ENCODE assay signal across 8 cellular contexts in genomic region chr12:110698171-110698902, GRCh38. TPM values are rescaled to one million over a fixed set of nuclear protein-coding genes. Genes with fewer than 3 reads are reported as not detected.
DNase-seq lines count a peak whose midpoint lies in the region; ATAC-seq, FAIRE-seq and TF ChIP-seq lines count a peak whose summit lies in the region.

No MANE protein-coding gene starts in this region.

- POLR2A ChIA-PET in A549 (lab: Yijun Ruan, JAX), result no interaction called here
- POLR2A ChIA-PET in activated CD4-positive, alpha-beta memory T cell treated with anti-CD3 and anti-CD28 coated beads for 36 hours (lab: Charles Lee), result no interaction called here

- H3K9me3 ChIP-seq in A549 (no peaks in the 10 kb centered on the region), mesodermal cell (ENCODE audit: control insufficient read depth, low read length) (no peaks in the 10 kb centered on the region)

- no peaks in the 10 kb centered on the region for H3K36me3 Mint-ChIP-seq in activated CD4-positive, alpha-beta memory T cell treated with anti-CD3 and anti-CD28 coated beads for 36 hours

- TF ChIP-seq RAD21 in A549 (conservative IDR thresholded peaks at IDR 0.05 in 1 of 2, IDR thresholded peaks at IDR 0.05 in 1 of 2), result peak; percentile 63 to 73; a peak in 4 of 5 replicates

- TF ChIP-seq EP300 in A549 (IDR thresholded peaks at IDR 0.05), result no peak

- intact Hi-C loops in activated CD4-positive, alpha-beta memory T cell treated with anti-CD3 and anti-CD28 coated beads for 36 hours (cut with micrococcal nuclease), result loop anchor here (1.0 to 5.0 kb wide), 4 partner anchors 79 to 246 kb away; partner anchors contain the start of gene ARPC3

- FAIRE-seq in A549 (lab: Jason Lieb, UNC), result no peak

- H3K4me2 ChIP-seq in A549, result peak overlapping the region; percentile 65

- H3K4me1 Mint-ChIP-seq in activated CD4-positive, alpha-beta memory T cell treated with anti-CD3 and anti-CD28 coated beads for 36 hours (ENCODE audit: low read depth), result peaks cover 5% of the 10 kb centered on the region

- 34% methylated on average over 20 of the region's 20 CpGs for WGBS in A549 (ENCODE audit: missing lambda C conversion rate)
- 39 to 62% methylated on average over 9 to 17 of the region's 20 CpGs for WGBS in mesodermal cell (ENCODE audit: insufficient coverage in 2 of 2), 2 experiments

- no peak overlapping the region for H3K27ac Mint-ChIP-seq in activated CD4-positive, alpha-beta memory T cell treated with anti-CD3 and anti-CD28 coated beads for 36 hours

- no peaks in the 10 kb centered on the region for H3K36me3 ChIP-seq in mesodermal cell (ENCODE audit: control insufficient read depth, insufficient read depth, low read length)

- ATAC-seq in A549, result peak; percentile 97 to 99
- peak; percentile 86 for ATAC-seq in GM18502 (IDR thresholded peaks at IDR 0.05; ENCODE audit: poor library complexity, unreplicated experiment)
- peak; percentile 59 for ATAC-seq in HG03064 (IDR thresholded peaks at IDR 0.05; ENCODE audit: low read depth, unreplicated experiment)

- H3K4me3 ChIP-seq in A549 (no peak overlapping the region), mesodermal cell (ENCODE audit: extremely low read depth, insufficient read depth, low read length, poor library complexity, severe bottlenecking) (no peak overlapping the region)

- no peak for TF ChIP-seq POLR2A in A549 (IDR thresholded peaks at IDR 0.05; ENCODE audit: low read length)

- TF ChIP-seq CTCF in A549 (IDR thresholded peaks at IDR 0.05), result peak; percentile 50

- H3K27ac ChIP-seq in A549, result peak overlapping the region; percentile 55 to 76
- H3K27ac ChIP-seq in mesodermal cell (ENCODE audit: low read depth, low read length, severe bottlenecking), result peak overlapping the region; percentile 62

- DNase-seq in A549 (ENCODE audit: low read depth in 1 of 2, low spot score in 1 of 2) (peak; percentile 74 to 94), NCI-H526 (lab: John Stamatoyannopoulos, UW) (peak; percentile 44 to 87)
- peak; percentile 88 for DNase-seq in activated CD4-positive, alpha-beta memory T cell treated with anti-CD3 and anti-CD28 coated beads for 36 hours
- peak; percentile 56 for DNase-seq in effector CD4-positive, alpha-beta T cell
- peak; percentile 71 to 73 for DNase-seq in stimulated activated CD8-positive, alpha-beta memory T cell treated with anti-CD3 and anti-CD28 coated beads, Interleukin-15, amount 100 ng/mL, for 48 hours (ENCODE audit: low read depth in 2 of 2)

- H3K4me3 Mint-ChIP-seq in activated CD4-positive, alpha-beta memory T cell treated with anti-CD3 and anti-CD28 coated beads for 36 hours, result no peak overlapping the region

- H3K4me1 ChIP-seq in A549, result peaks cover 8% of the 10 kb centered on the region
- no peaks in the 10 kb centered on the region for H3K4me1 ChIP-seq in mesodermal cell (ENCODE audit: control insufficient read depth, insufficient read depth, low read length, poor library complexity, severe bottlenecking)

- CTCF ChIA-PET in A549 (lab: Yijun Ruan, JAX), result interaction anchor here (0.6 to 1.3 kb wide), 9 partner anchors 12 to 186 kb away, joined by 3 to 6 read pairs (median 3); no protein-coding TSS in a partner anchor
- CTCF ChIA-PET in activated CD4-positive, alpha-beta memory T cell treated with anti-CD3 and anti-CD28 coated beads for 36 hours (lab: Charles Lee), result interaction anchor here (0.8 to 2.1 kb wide), 10 partner anchors 11 to 248 kb away, joined by 3 to 11 read pairs (median 5); partner anchors contain the start of genes ARPC3, GPN3 and TCTN1

- no peaks in the 10 kb centered on the region for H3K27me3 Mint-ChIP-seq in activated CD4-positive, alpha-beta memory T cell treated with anti-CD3 and anti-CD28 coated beads for 36 hours

- no peaks in the 10 kb centered on the region for H3K9me3 Mint-ChIP-seq in activated CD4-positive, alpha-beta memory T cell treated with anti-CD3 and anti-CD28 coated beads for 36 hours

TF ChIP-seq in A549, 52 proteins besides CTCF, POLR2A, EP300 and RAD21 (continues in another document):
- TF ChIP-seq MAFK (IDR thresholded peaks at IDR 0.05; ENCODE audit: partially characterized antibody) (peak; percentile 60), NR3C1 (IDR thresholded peaks at IDR 0.05) (no peak), E2F6 (IDR thresholded peaks at IDR 0.05; ENCODE audit: borderline replicate concordance, low read depth) (peak; percentile 39; the same call in 1 of the 2 replicates), PBX3 (IDR thresholded peaks at IDR 0.05) (no peak), KDM1A (IDR thresholded peaks at IDR 0.05; ENCODE audit: low read depth) (no peak), ZFP36 (IDR thresholded peaks at IDR 0.05; ENCODE audit: borderline replicate concordance, partially characterized antibody) (peak; percentile 8), SMC3 (IDR thresholded peaks at IDR 0.05) (peak; percentile 59), HOXB5 (CRISPR knock-in tag; IDR thresholded peaks at IDR 0.05) (no peak), KDM5A (IDR thresholded peaks at IDR 0.05) (no peak), ELK1 (IDR thresholded peaks at IDR 0.05; ENCODE audit: low read depth, low read length) (no peak), NFE2L2 (conservative IDR thresholded peaks at IDR 0.05; ENCODE audit: low read length) (0 out of 2 replicates have a peak, but pooled peaks have one; percentile 3), MAX (IDR thresholded peaks at IDR 0.05) (peak; percentile 60)
- TF ChIP-seq, protein P1, sequence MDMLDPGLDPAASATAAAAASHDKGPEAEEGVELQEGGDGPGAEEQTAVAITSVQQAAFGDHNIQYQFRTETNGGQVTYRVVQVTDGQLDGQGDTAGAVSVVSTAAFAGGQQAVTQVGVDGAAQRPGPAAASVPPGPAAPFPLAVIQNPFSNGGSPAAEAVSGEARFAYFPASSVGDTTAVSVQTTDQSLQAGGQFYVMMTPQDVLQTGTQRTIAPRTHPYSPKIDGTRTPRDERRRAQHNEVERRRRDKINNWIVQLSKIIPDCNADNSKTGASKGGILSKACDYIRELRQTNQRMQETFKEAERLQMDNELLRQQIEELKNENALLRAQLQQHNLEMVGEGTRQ (IDR thresholded peaks at IDR 0.05), result peak; percentile 55

RNA-seq across cellular contexts. Expression of gene HVCN1, which starts 9.4 kb away (rescaled TPM):
- polyA plus RNA-seq in A549 (2011; rRNA removed), result 1.1 TPM in 2 replicates
- 0.69 and 0.71 TPM in 2 replicates for polyA plus RNA-seq in A549 (2012; cell fraction: cytosol; rRNA removed)
- 0.40 and 1.2 TPM in 2 replicates for polyA plus RNA-seq in A549 (2012; cell fraction: nucleus; rRNA removed)
- polyA plus RNA-seq in A549 (2017; fragmentation: RNase III; extraction: RNeasy Plus Mini Kit Qiagen cat#74134 plus additional on column Dnase treatment), result 0.20 to 0.46 TPM (median 0.34 TPM) in 3 replicates
- polyA minus RNA-seq in A549 (2011; rRNA and poly(A)+ RNA removed), result 0.62 and 0.73 TPM in 2 replicates
- 1 to 10 TPM; 4.0 to 4.1 TPM for total RNA-seq in activated CD4-positive, alpha-beta memory T cell treated with anti-CD3 and anti-CD28 coated beads for 36 hours
- 14.0 TPM for polyA plus RNA-seq in mesodermal cell (2013, experiment 1 of 2)
- 12.5 TPM for polyA plus RNA-seq in mesodermal cell (2013, experiment 2 of 2)

RNA-seq across cellular contexts. Expression of gene PPP1CC, which starts 44.4 kb away (rescaled TPM):
- polyA plus RNA-seq in A549 (2011; rRNA removed) (210 and 258 TPM in 2 replicates), A549 (2017; fragmentation: RNase III; extraction: RNeasy Plus Mini Kit Qiagen cat#74134 plus additional on column Dnase treatment) (131 to 139 TPM (median 131 TPM) in 3 replicates)
- 82.0 and 86.9 TPM in 2 replicates for polyA plus RNA-seq in A549 (2012; cell fraction: cytosol; rRNA removed)
- 29.5 and 37.7 TPM in 2 replicates for polyA plus RNA-seq in A549 (2012; cell fraction: nucleus; rRNA removed)
- polyA minus RNA-seq in A549 (2011; rRNA and poly(A)+ RNA removed), result 76.3 and 80.2 TPM in 2 replicates
- total RNA-seq in activated CD4-positive, alpha-beta memory T cell treated with anti-CD3 and anti-CD28 coated beads for 36 hours, result 100 to 1,000 TPM; 334 to 343 TPM
- 221 TPM for polyA plus RNA-seq in mesodermal cell (2013, experiment 1 of 2)
- 241 TPM for polyA plus RNA-seq in mesodermal cell (2013, experiment 2 of 2)
